Comparison of ENCODE assay signal across 1 cellular context in genomic region chr5:80187691-80188090, GRCh38.
TF ChIP-seq lines count a peak whose summit lies in the region.

No MANE protein-coding gene starts in this region.

TF ChIP-seq in HepG2, 621 proteins besides CTCF, POLR2A, EP300 and RAD21 (continued from another document):
- no peak for TF ChIP-seq ELF1 (CRISPR knock-in tag; IDR thresholded peaks at IDR 0.05)
- TF ChIP-seq JUN (CRISPR knock-in tag; IDR thresholded peaks at IDR 0.05) = no peak
- TF ChIP-seq ZNF121 (CRISPR knock-in tag; IDR thresholded peaks at IDR 0.05) = no peak
- no peak for TF ChIP-seq KLF13 (CRISPR knock-in tag; IDR thresholded peaks at IDR 0.05)
- no peak for TF ChIP-seq RAD51 (IDR thresholded peaks at IDR 0.05; ENCODE audit: borderline replicate concordance)
- no peak for TF ChIP-seq DBP (CRISPR knock-in tag; IDR thresholded peaks at IDR 0.05; ENCODE audit: not compliant biosample characterization)
- no peak for TF ChIP-seq HBP1 (CRISPR knock-in tag; IDR thresholded peaks at IDR 0.05; ENCODE audit: low read depth)
- TF ChIP-seq NR2C2 (CRISPR knock-in tag; IDR thresholded peaks at IDR 0.05; ENCODE audit: borderline replicate concordance) = no peak
- no peak for TF ChIP-seq ZNF788 (CRISPR knock-in tag; IDR thresholded peaks at IDR 0.05; ENCODE audit: borderline replicate concordance)
- TF ChIP-seq ZSCAN21 (CRISPR knock-in tag; IDR thresholded peaks at IDR 0.05; ENCODE audit: borderline replicate concordance) = no peak
